In the genomic region with DNA sequence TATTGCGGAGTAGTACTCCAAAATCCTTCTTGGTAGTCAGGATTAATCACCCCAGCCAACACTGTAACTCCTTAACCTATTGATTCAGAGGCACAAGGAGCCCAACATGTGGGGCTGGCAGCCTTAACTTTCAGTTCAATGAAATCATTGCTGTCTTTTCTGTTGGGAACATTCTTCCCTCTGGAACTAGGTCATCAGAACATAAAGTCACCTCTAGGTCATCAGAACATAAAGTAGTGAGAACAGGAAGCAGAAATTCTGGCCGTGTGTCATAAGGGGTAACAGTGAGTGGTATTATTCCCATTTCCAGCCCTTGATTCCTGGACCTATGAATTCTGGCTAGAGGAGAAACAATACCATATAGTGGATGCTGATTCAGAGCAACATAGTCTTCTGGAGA, we compare ENCODE assay signal across 15 cellular contexts.
A peak's percentile ranks its signal among the peaks of the same experiment; 100 is the strongest.
DNase-seq lines count a peak whose midpoint lies in the region; ATAC-seq and TF ChIP-seq lines count a peak whose summit lies in the region.
"Had no signal": no experiment of that assay in that cellular context is flagged by ENCODE, and none has a peak within 500 bp of the region (broad histone marks: within the 10 kb centered on the region; RNA-seq: fewer than 3 reads in every experiment).

No MANE protein-coding gene starts in this region.

- H3K4me3 ChIP-seq in brain microvascular endothelial cell (ENCODE audit: low read depth, low read length) (no peak overlapping the region), foreskin fibroblast (ENCODE audit: low read depth in 1 of 2, low read length in 2 of 2) (no peak overlapping the region)
- H3K4me3 ChIP-seq: A549, HAP-1 had no signal

- no peaks in the 10 kb centered on the region for H3K27me3 Mint-ChIP-seq in activated CD4-positive, alpha-beta T cell treated with anti-CD3 and anti-CD28 coated beads, Interleukin-2, amount 10 ng/mL, durations not matched to agents 24 days and 14 days

- no peak overlapping the region for H3K27ac ChIP-seq in brain microvascular endothelial cell
- H3K27ac ChIP-seq: A549 had no signal

- no peaks in the 10 kb centered on the region for H3K36me3 Mint-ChIP-seq in activated CD4-positive, alpha-beta T cell treated with anti-CD3 and anti-CD28 coated beads, Interleukin-2, amount 10 ng/mL, durations not matched to agents 24 days and 14 days (ENCODE audit: low read depth)
- H3K36me3 Mint-ChIP-seq: CD14-positive monocyte; CD8-positive, alpha-beta memory T cell had no signal

- intact Hi-C loops in activated CD4-positive, alpha-beta T cell treated with anti-CD3 and anti-CD28 coated beads, Interleukin-2, amount 10 ng/mL, durations not matched to agents 24 days and 14 days (cut with micrococcal nuclease), result no loop called here

- peak; percentile 52 for DNase-seq in HT1080 (ENCODE audit: low read depth)
- DNase-seq in brain microvascular endothelial cell, result peak; percentile 9
- peak; percentile 46 to 48 for DNase-seq in foreskin fibroblast
- DNase-seq in activated CD4-positive, alpha-beta T cell treated with anti-CD3 and anti-CD28 coated beads, Interleukin-2, amount 10 ng/mL, durations not matched to agents 24 days and 14 days, result no peak
- DNase-seq: Caco-2; CD8-positive, alpha-beta memory T cell; DMS53; GOT3; HFFc6 had no signal

- no peaks in the 10 kb centered on the region for H3K4me1 Mint-ChIP-seq in activated CD4-positive, alpha-beta T cell treated with anti-CD3 and anti-CD28 coated beads, Interleukin-2, amount 10 ng/mL, durations not matched to agents 24 days and 14 days
- H3K4me1 Mint-ChIP-seq: CD14-positive monocyte; CD8-positive, alpha-beta memory T cell had no signal

- H3K27me3 ChIP-seq in brain microvascular endothelial cell (replicated peaks), result no peaks in the 10 kb centered on the region

- no peak overlapping the region for H3K4me3 Mint-ChIP-seq in activated CD4-positive, alpha-beta T cell treated with anti-CD3 and anti-CD28 coated beads, Interleukin-2, amount 10 ng/mL, durations not matched to agents 24 days and 14 days
- H3K4me3 Mint-ChIP-seq: CD14-positive monocyte; CD8-positive, alpha-beta memory T cell; HFFc6 had no signal

- TF ChIP-seq CTCF in brain microvascular endothelial cell (IDR thresholded peaks at IDR 0.05; ENCODE audit: low read depth, low read length, missing control alignments) (no peak), foreskin fibroblast (IDR thresholded peaks at IDR 0.05; ENCODE audit: low read depth, low read length) (no peak)

- no peaks in the 10 kb centered on the region for H3K36me3 ChIP-seq in brain microvascular endothelial cell (replicated peaks)
- H3K36me3 ChIP-seq: HAP-1 had no signal

- ATAC-seq in GM21447 (IDR thresholded peaks at IDR 0.05; ENCODE audit: unreplicated experiment), result no peak
- ATAC-seq in GM21723 (IDR thresholded peaks at IDR 0.05; ENCODE audit: unreplicated experiment), result no peak
- no peak for ATAC-seq in GM19035 (IDR thresholded peaks at IDR 0.05; ENCODE audit: unreplicated experiment)
- ATAC-seq: A549 had no signal

- in situ Hi-C loops in brain microvascular endothelial cell (cut with HindIII; ENCODE audit: low pct_ligation_motif_present, low sequenced_read_pairs), result no loop called here

- H3K27ac Mint-ChIP-seq in activated CD4-positive, alpha-beta T cell treated with anti-CD3 and anti-CD28 coated beads, Interleukin-2, amount 10 ng/mL, durations not matched to agents 24 days and 14 days, result no peak overlapping the region
- H3K27ac Mint-ChIP-seq: CD8-positive, alpha-beta memory T cell; HFFc6 had no signal

- H3K9me3 Mint-ChIP-seq in activated CD4-positive, alpha-beta T cell treated with anti-CD3 and anti-CD28 coated beads, Interleukin-2, amount 10 ng/mL, durations not matched to agents 24 days and 14 days, result peaks cover 5% of the 10 kb centered on the region
- H3K9me3 Mint-ChIP-seq: CD8-positive, alpha-beta memory T cell; HFFc6 had no signal
